Comparison of ENCODE assay signal across 25 cellular contexts in genomic region chr5:158303883-158304282, GRCh38.
A peak's percentile ranks its signal among the peaks of the same experiment; 100 is the strongest.
DNase-seq lines count a peak whose midpoint lies in the region; ATAC-seq, FAIRE-seq and TF ChIP-seq lines count a peak whose summit lies in the region.
"Had no signal": no experiment of that assay in that cellular context is flagged by ENCODE, and none has a peak within 500 bp of the region (broad histone marks: within the 10 kb centered on the region; RNA-seq: fewer than 3 reads in every experiment).

No MANE protein-coding gene starts in this region.

- BruUV-seq in OCI-LY7 (replicated peaks; lab: Mats Ljungman, UMichigan) = no TSS peak

- intact Hi-C loops in OCI-LY7 (cut with micrococcal nuclease; ENCODE audit: unreplicated experiment) = no loop called here

- H2AFZ ChIP-seq in MM.1S (ENCODE audit: low read length) = no peak overlapping the region
- no peak overlapping the region; the same call in 1 of the 2 replicates for H2AFZ ChIP-seq in OCI-LY7 (ENCODE audit: low read length)

- H4K20me1 ChIP-seq in MM.1S (ENCODE audit: insufficient read depth, low read length) (no peaks in the 10 kb centered on the region), OCI-LY7 (ENCODE audit: insufficient read depth, low read length) (no peaks in the 10 kb centered on the region)
- H4K20me1 ChIP-seq: BLaER1 treated with 17β-estradiol and CSF1 and Interleukin-3, amounts not matched to agents 10 nM and 100 nM had no signal

- ATAC-seq in GM19351 (IDR thresholded peaks at IDR 0.05; ENCODE audit: unreplicated experiment) (peak; percentile 61), GM18502 (IDR thresholded peaks at IDR 0.05; ENCODE audit: poor library complexity, unreplicated experiment) (no peak)
- ATAC-seq: A549; CD8-positive, alpha-beta T cell; GM12878 had no signal

- no peak overlapping the region for H3K4me3 ChIP-seq in MM.1S (ENCODE audit: low read length)
- H3K4me3 ChIP-seq in OCI-LY7 (ENCODE audit: low read depth, low read length, poor library complexity, severe bottlenecking) = no peak overlapping the region
- H3K4me3 ChIP-seq: A549; BLaER1 treated with 17β-estradiol and CSF1 and Interleukin-3, amounts not matched to agents 10 nM and 100 nM; GM12878 had no signal

- H3F3A ChIP-seq in MM.1S (ENCODE audit: insufficient read depth, low read length) = peaks cover 16% of the 10 kb centered on the region

- H3K9ac ChIP-seq in MM.1S (ENCODE audit: low read length) = no peak overlapping the region
- H3K9ac ChIP-seq: BLaER1 treated with 17β-estradiol and CSF1 and Interleukin-3, amounts not matched to agents 10 nM and 100 nM had no signal

- H3K9me2 ChIP-seq in MM.1S (replicated peaks; ENCODE audit: insufficient read depth, low read length) = no peaks in the 10 kb centered on the region
- no peaks in the 10 kb centered on the region for H3K9me2 ChIP-seq in OCI-LY7 (ENCODE audit: insufficient read depth, low read length)

- H3K27ac ChIP-seq in MM.1S (ENCODE audit: low read length) (peak overlapping the region; percentile 70), OCI-LY7 (ENCODE audit: low read depth, low read length, poor library complexity, severe bottlenecking) (no peak overlapping the region)
- H3K27ac ChIP-seq: 22Rv1; A549; BLaER1 treated with 17β-estradiol and CSF1 and Interleukin-3, amounts not matched to agents 10 nM and 100 nM; C4-2B had no signal

- peaks cover 55% of the 10 kb centered on the region for H3K4me1 ChIP-seq in MM.1S (ENCODE audit: low read length)
- H3K4me1 ChIP-seq in OCI-LY7 (ENCODE audit: insufficient read depth, low read length, poor library complexity, severe bottlenecking) = peaks cover 11% of the 10 kb centered on the region
- H3K4me1 ChIP-seq: A549, Caco-2 had no signal

- H3K36me3 ChIP-seq in MM.1S (replicated peaks; ENCODE audit: insufficient read depth, low read length) (no peaks in the 10 kb centered on the region), OCI-LY7 (ENCODE audit: insufficient read depth, low read length) (no peaks in the 10 kb centered on the region)

- no peaks in the 10 kb centered on the region for H3K27me3 ChIP-seq in MM.1S (replicated peaks; ENCODE audit: insufficient read depth, low read length)
- H3K27me3 ChIP-seq: BLaER1 treated with 17β-estradiol and CSF1 and Interleukin-3, amounts not matched to agents 10 nM and 100 nM had no signal

- TF ChIP-seq CTCF in MM.1S (IDR thresholded peaks at IDR 0.05; ENCODE audit: low read length) (no peak), OCI-LY7 (conservative IDR thresholded peaks at IDR 0.05; ENCODE audit: low read length) (no peak), D721Med (IDR thresholded peaks at IDR 0.05; ENCODE audit: insufficient read depth, missing control alignments) (no peak)

- POLR2A ChIA-PET in OCI-LY7 (lab: Charles Lee) = interaction anchor here (0.9 to 2.2 kb wide), 6 partner anchors 11 to 131 kb away, joined by 3 to 6 read pairs (median 4); no protein-coding TSS in a partner anchor

- CTCF ChIA-PET in OCI-LY7 (lab: Charles Lee; ENCODE audit: unreplicated experiment) = no interaction called here

- H3K4me2 ChIP-seq in MM.1S (ENCODE audit: low read depth, low read length) (peak overlapping the region; percentile 20; the same call in 1 of the 2 replicates), OCI-LY7 (ENCODE audit: low read length) (no peak overlapping the region)
- H3K4me2 ChIP-seq: A549 had no signal

- DNase-seq in MM.1S (peak; percentile 90), OCI-LY7 (ENCODE audit: low spot score) (peak; percentile 19), D721Med (ENCODE audit: insufficient read length, low spot score) (no peak), SW480 (ENCODE audit: low spot score) (no peak)
- DNase-seq: AML-193; Caco-2; Calu3; CD4-positive, alpha-beta T cell; CD8-positive, alpha-beta T cell; DMS 273 treated with DMSO at 0.1 percent for 48 hours; DMS153; DMS53; DMS79; DND-41; EL; GDM1 had no signal

- no peak for FAIRE-seq in D721Med (lab: Jason Lieb, UNC)
- FAIRE-seq: A549, GM12878, GM12892, GM19239 had no signal

- H3K79me2 ChIP-seq in MM.1S (ENCODE audit: low read length) = no peaks in the 10 kb centered on the region
- no peaks in the 10 kb centered on the region for H3K79me2 ChIP-seq in OCI-LY7 (ENCODE audit: insufficient read depth, low read depth, low read length)

- H3K9me3 ChIP-seq in MM.1S (replicated peaks; ENCODE audit: insufficient read depth, low read length) (no peaks in the 10 kb centered on the region), OCI-LY7 (ENCODE audit: low read length) (no peaks in the 10 kb centered on the region)
- H3K9me3 ChIP-seq: A549, Caco-2 had no signal

Comparison
In these comparisons a context has a peak if more than half of its experiments do, and no peak if none do; other contexts are left out.
1. DNase-seq: peak in MM.1S (single experiment) and OCI-LY7 (single experiment); none in D721Med (single experiment) and SW480 (single experiment).